12 cellular contexts compared by ENCODE assay signal in genomic region chr3:129575987-129576364, GRCh38. TPM values are rescaled to one million over a fixed set of nuclear protein-coding genes. Genes with fewer than 3 reads are reported as not detected.
DNase-seq lines count a peak whose midpoint lies in the region; ATAC-seq and TF ChIP-seq lines count a peak whose summit lies in the region.
"Had no signal": no experiment of that assay in that cellular context is flagged by ENCODE, and none has a peak within 500 bp of the region (broad histone marks: within the 10 kb centered on the region; RNA-seq: fewer than 3 reads in every experiment).

No MANE protein-coding gene starts in this region.

- H3K4me1 Mint-ChIP-seq in activated naive CD4-positive, alpha-beta T cell treated with anti-CD3 and anti-CD28 coated beads, Interleukin-2, amount 50 U/mL, for 24 hours: peaks cover 22% of the 10 kb centered on the region
- peaks cover 21% of the 10 kb centered on the region for H3K4me1 Mint-ChIP-seq in activated naive CD4-positive, alpha-beta T cell treated with anti-CD3 and anti-CD28 coated beads for 36 hours (ENCODE audit: low read depth)
- H3K4me1 Mint-ChIP-seq: nephron had no signal

- no peaks in the 10 kb centered on the region for H3K27me3 Mint-ChIP-seq in activated naive CD4-positive, alpha-beta T cell treated with anti-CD3 and anti-CD28 coated beads, Interleukin-2, amount 50 U/mL, for 24 hours
- H3K27me3 Mint-ChIP-seq in activated naive CD4-positive, alpha-beta T cell treated with anti-CD3 and anti-CD28 coated beads for 36 hours (ENCODE audit: low read depth): no peaks in the 10 kb centered on the region

- H3K9me3 ChIP-seq in tibial nerve: no peaks in the 10 kb centered on the region

- no peak for DNase-seq in activated naive CD4-positive, alpha-beta T cell treated with anti-CD3 and anti-CD28 coated beads for 36 hours
- DNase-seq in RPMI8226 (peak; percentile 42), germinal center (ENCODE audit: low spot score) (peak; percentile 35), tibial nerve (ENCODE audit: low spot score in 2 of 2) (no peak), cardiac septum (ENCODE audit: low spot score) (no peak)
- DNase-seq: activated T-cell treated with anti-CD3 and anti-CD28 coated beads for 4 hours, PC-9 had no signal

- peaks cover 0 to 45% (median 33%) of the 10 kb centered on the region in 4 donors for H3K4me1 ChIP-seq in tibial nerve

- no peaks in the 10 kb centered on the region for H3K9me3 Mint-ChIP-seq in activated naive CD4-positive, alpha-beta T cell treated with anti-CD3 and anti-CD28 coated beads, Interleukin-2, amount 50 U/mL, for 24 hours
- H3K9me3 Mint-ChIP-seq in activated naive CD4-positive, alpha-beta T cell treated with anti-CD3 and anti-CD28 coated beads for 36 hours: no peaks in the 10 kb centered on the region
- H3K9me3 Mint-ChIP-seq: nephron had no signal

- CTCF ChIA-PET in activated naive CD4-positive, alpha-beta T cell treated with anti-CD3 and anti-CD28 coated beads for 36 hours (lab: Charles Lee): interaction anchor here (1.1 kb wide), 1 partner anchor 86 kb away, joined by 3 read pairs; no protein-coding TSS in a partner anchor

- H3K27me3 ChIP-seq in tibial nerve: no peaks in the 10 kb centered on the region

- 72 to 74% methylated on average over 8 to 10 of the region's 10 CpGs for WGBS in tibial nerve, 2 donors

- TF ChIP-seq EP300 in tibial nerve (IDR thresholded peaks at IDR 0.05): no peak

- H3K27ac ChIP-seq in tibial nerve: peak overlapping the region in 3 of 4 donors; percentile 84 to 91 (median 89)
- H3K27ac ChIP-seq: PC-9 had no signal

- intact Hi-C loops in activated naive CD4-positive, alpha-beta T cell treated with anti-CD3 and anti-CD28 coated beads for 36 hours (cut with micrococcal nuclease): no loop called here
- intact Hi-C loops in cardiac septum (cut with DNase I): no loop called here

- no peak overlapping the region for H3K4me3 ChIP-seq in tibial nerve
- H3K4me3 ChIP-seq: PC-9, smooth muscle cell had no signal

- no peak overlapping the region for H3K27ac Mint-ChIP-seq in activated naive CD4-positive, alpha-beta T cell treated with anti-CD3 and anti-CD28 coated beads, Interleukin-2, amount 50 U/mL, for 24 hours
- H3K27ac Mint-ChIP-seq in activated naive CD4-positive, alpha-beta T cell treated with anti-CD3 and anti-CD28 coated beads for 36 hours: no peak overlapping the region
- H3K27ac Mint-ChIP-seq: nephron had no signal

- TF ChIP-seq CTCF in tibial nerve (IDR thresholded peaks at IDR 0.05): no peak

- H3K36me3 ChIP-seq in tibial nerve: peaks cover 0 to 100% (median 6%) of the 10 kb centered on the region in 3 donors

- H3K36me3 Mint-ChIP-seq in activated naive CD4-positive, alpha-beta T cell treated with anti-CD3 and anti-CD28 coated beads, Interleukin-2, amount 50 U/mL, for 24 hours: no peaks in the 10 kb centered on the region
- H3K36me3 Mint-ChIP-seq in activated naive CD4-positive, alpha-beta T cell treated with anti-CD3 and anti-CD28 coated beads for 36 hours (ENCODE audit: low read depth): no peaks in the 10 kb centered on the region

- no peak for ATAC-seq in GM21360 (IDR thresholded peaks at IDR 0.05; ENCODE audit: unreplicated experiment)
- no peak for ATAC-seq in GM21825 (IDR thresholded peaks at IDR 0.05; ENCODE audit: unreplicated experiment)

- TF ChIP-seq POLR2A in tibial nerve (IDR thresholded peaks at IDR 0.05): no peak

- H3K4me3 Mint-ChIP-seq in activated naive CD4-positive, alpha-beta T cell treated with anti-CD3 and anti-CD28 coated beads, Interleukin-2, amount 50 U/mL, for 24 hours: peak overlapping the region; percentile 65
- no peak overlapping the region for H3K4me3 Mint-ChIP-seq in activated naive CD4-positive, alpha-beta T cell treated with anti-CD3 and anti-CD28 coated beads for 36 hours
- H3K4me3 Mint-ChIP-seq: nephron had no signal

RNA-seq across cellular contexts. Expression of gene PLXND1, which starts 30.5 kb away (rescaled TPM):
- total RNA-seq in activated naive CD4-positive, alpha-beta T cell treated with anti-CD3 and anti-CD28 coated beads for 36 hours: 1 to 10 TPM; 5.1 to 6.2 TPM
- total RNA-seq in tibial nerve (100 to 1,000 TPM; 155 to 300 (median 197) TPM), cardiac septum (54.8 TPM)

RNA-seq across cellular contexts. Expression of gene H1-8, which starts 33.0 kb away (rescaled TPM):
- total RNA-seq in activated naive CD4-positive, alpha-beta T cell treated with anti-CD3 and anti-CD28 coated beads for 36 hours: not detected
- total RNA-seq in tibial nerve (not detected), cardiac septum (not detected)
- total RNA-seq: PC-9, smooth muscle cell had no signal

RNA-seq across cellular contexts. Expression of gene RHO, which starts 47.5 kb away (rescaled TPM):
- total RNA-seq in activated naive CD4-positive, alpha-beta T cell treated with anti-CD3 and anti-CD28 coated beads for 36 hours: not detected
- not detected for total RNA-seq in tibial nerve
- total RNA-seq in cardiac septum: not detected
- total RNA-seq: PC-9 had no signal

Comparison
In these comparisons a context has a peak if more than half of its experiments do, and no peak if none do; other contexts are left out.
1. DNase-seq: peak in RPMI8226 (single experiment) and germinal center (single experiment); none in activated naive CD4-positive, alpha-beta T cell treated with anti-CD3 and anti-CD28 coated beads for 36 hours (single experiment), tibial nerve (0 of 2) and cardiac septum (single experiment).